11 cellular contexts compared by ENCODE assay signal in the genomic region with DNA sequence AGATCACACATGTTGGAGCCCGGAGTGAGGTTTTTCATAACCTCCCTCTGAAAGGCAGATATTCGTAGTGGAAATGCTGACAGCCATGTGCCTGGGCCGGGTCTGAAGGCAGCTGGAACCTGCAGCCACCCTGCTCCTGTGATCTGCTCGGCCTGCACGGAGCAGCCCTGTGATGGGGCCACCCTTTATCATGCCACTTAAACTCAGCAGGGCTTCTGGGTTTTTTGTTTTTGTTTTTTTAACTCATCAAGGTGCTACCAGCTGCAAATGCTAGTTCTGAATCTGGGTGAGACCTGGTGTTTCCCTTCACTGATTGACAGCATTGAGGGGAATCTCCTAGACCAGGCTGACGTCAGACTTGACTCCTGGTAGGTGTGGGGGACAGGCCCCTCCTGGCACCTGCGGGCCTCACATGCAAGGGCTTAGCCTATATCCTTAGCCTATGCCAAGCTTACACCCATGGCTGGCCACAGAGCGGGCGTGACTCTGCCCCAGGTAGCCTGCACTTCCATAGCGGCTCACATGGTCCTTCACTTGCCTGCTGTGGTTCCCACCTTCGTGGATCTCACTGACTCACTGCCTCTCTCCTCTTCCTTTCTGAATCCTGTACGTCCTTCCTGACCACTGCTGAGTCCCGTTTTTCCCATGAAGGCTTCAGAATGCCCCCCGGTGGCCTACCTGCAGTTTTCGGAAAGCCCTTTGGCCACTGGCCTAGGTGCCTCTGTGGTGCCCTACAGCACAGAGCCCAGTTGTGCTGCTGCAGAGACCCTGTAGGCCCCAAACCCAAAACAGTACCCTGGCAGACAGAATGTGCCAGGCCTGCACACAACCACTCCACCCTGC.
DNase-seq lines count a peak whose midpoint lies in the region; ATAC-seq and TF ChIP-seq lines count a peak whose summit lies in the region.
"Had no signal": no experiment of that assay in that cellular context is flagged by ENCODE, and none has a peak within 500 bp of the region (broad histone marks: within the 10 kb centered on the region; RNA-seq: fewer than 3 reads in every experiment).

No MANE protein-coding gene starts in this region.

- no TSS peak for BruUV-seq in HCT116 (replicated peaks; lab: Mats Ljungman, UMichigan)

- peak; percentile 22 to 34 (median 27); a peak in 4 of 6 replicates for TF ChIP-seq CTCF in HCT116 (IDR thresholded peaks at IDR 0.05 in 2 of 3, conservative IDR thresholded peaks at IDR 0.05 in 1 of 3; ENCODE audit: borderline replicate concordance in 1 of 3, insufficient read depth in 1 of 3, low read depth in 2 of 3, low read length in 2 of 3)
- peak; percentile 60 for TF ChIP-seq CTCF in VCaP (conservative IDR thresholded peaks at IDR 0.05)
- no peak for TF ChIP-seq CTCF in neural crest cell (conservative IDR thresholded peaks at IDR 0.05)

- H3K9me3 Mint-ChIP-seq in neural crest cell, result no peaks in the 10 kb centered on the region
- H3K9me3 Mint-ChIP-seq: nephron had no signal

- H3K79me2 ChIP-seq in HCT116 (ENCODE audit: insufficient read depth, low read length), result no peaks in the 10 kb centered on the region

- DNase-seq in NCI-H82 (lab: John Stamatoyannopoulos, UW), result peak; percentile 8
- no peak for DNase-seq in NCI-H82 treated with DMSO at 0.1 percent for 48 hours (lab: John Stamatoyannopoulos, UW; ENCODE audit: unreplicated experiment)
- no peak for DNase-seq in HCT116 (ENCODE audit: low read depth, low spot score)
- DNase-seq in neural crest cell (ENCODE audit: low read depth, low spot score), result no peak
- DNase-seq in GOT3 (lab: John Stamatoyannopoulos, UW), result no peak
- DNase-seq in stimulated activated naive CD4-positive, alpha-beta T cell treated with Interleukin-2 at 50 U/mL for 16 hours (lab: John Stamatoyannopoulos, UW), result no peak
- DNase-seq in caudate nucleus (lab: John Stamatoyannopoulos, UW), result no peak
- DNase-seq: activated CD8-positive, alpha-beta memory T cell treated with anti-CD3 and anti-CD28 coated beads for 24 hours; esophagus squamous epithelium had no signal

- intact Hi-C loops in HCT116 (cut with micrococcal nuclease), result loop anchor here (2.0 kb wide), 1 partner anchor 268 kb away; the partner anchor contains the start of gene SH3RF3

- peak overlapping the region; percentile 67 for H3K27ac Mint-ChIP-seq in neural crest cell (ENCODE audit: unreplicated experiment)
- H3K27ac Mint-ChIP-seq: nephron had no signal

- H3K9ac ChIP-seq in HCT116 (ENCODE audit: low read length), result no peak overlapping the region

- H3K36me3 Mint-ChIP-seq in neural crest cell (ENCODE audit: low read depth), result no peaks in the 10 kb centered on the region

- CTCF ChIA-PET in HCT116 (lab: Charles Lee), result no interaction called here

- H3K9me2 ChIP-seq in HCT116 (ENCODE audit: insufficient read depth), result no peaks in the 10 kb centered on the region

- TF ChIP-seq POLR2A in HCT116 (IDR thresholded peaks at IDR 0.05; ENCODE audit: borderline replicate concordance, extremely low read depth, insufficient read depth, insufficient read length), result no peak

- no peaks in the 10 kb centered on the region; the same call in none of the 2 replicates for H3K27me3 ChIP-seq in HCT116 (ENCODE audit: insufficient read depth, low read length)
- H3K27me3 ChIP-seq: esophagus squamous epithelium had no signal

- RAD21 ChIA-PET in HCT116 (lab: Charles Lee; ENCODE audit: low non-redundant PET in 1 of 2, low total read pairs in 2 of 2, uncharacterized antibody in 2 of 2, unreplicated experiment in 2 of 2), result no interaction called here

- H3K4me3 ChIP-seq in HCT116 (replicated peaks in 1 of 2; ENCODE audit: low read depth in 1 of 2, low read length in 2 of 2), result no peak overlapping the region
- H3K4me3 ChIP-seq: esophagus squamous epithelium had no signal

- no peak overlapping the region for H3K4me2 ChIP-seq in HCT116 (ENCODE audit: low read length)

- POLR2A ChIA-PET in HCT116 (lab: Charles Lee), result no interaction called here

- peak; percentile 77 for ATAC-seq in HCT116

- no peaks in the 10 kb centered on the region for H3K36me3 ChIP-seq in HCT116 (ENCODE audit: control insufficient read depth in 1 of 2, insufficient read depth in 2 of 2, low read length in 2 of 2)
- H3K36me3 ChIP-seq: esophagus squamous epithelium had no signal

- peaks cover 18% of the 10 kb centered on the region for H3K4me1 Mint-ChIP-seq in neural crest cell

- no peaks in the 10 kb centered on the region for H4K20me1 ChIP-seq in HCT116 (ENCODE audit: insufficient read depth)

- H3K4me1 ChIP-seq in HCT116 (ENCODE audit: control insufficient read depth in 1 of 2, insufficient read depth in 2 of 2, low read length in 2 of 2), result no peaks in the 10 kb centered on the region

- no peak overlapping the region for H2AFZ ChIP-seq in HCT116 (ENCODE audit: low read depth, low read length, poor library complexity, severe bottlenecking)

- H3K27ac ChIP-seq in HCT116 (ENCODE audit: low read depth, low read length), result no peak overlapping the region
- H3K27ac ChIP-seq in VCaP, result no peak overlapping the region
- H3K27ac ChIP-seq in caudate nucleus (ENCODE audit: low read depth, low read length), result no peak overlapping the region
- H3K27ac ChIP-seq: esophagus squamous epithelium had no signal

- no peaks in the 10 kb centered on the region for H3K9me3 ChIP-seq in HCT116 (ENCODE audit: control insufficient read depth in 1 of 2, insufficient read depth in 1 of 2, low read depth in 1 of 2, low read length in 2 of 2)
- H3K9me3 ChIP-seq: esophagus squamous epithelium had no signal

- TF ChIP-seq RAD21 in HCT116 (IDR thresholded peaks at IDR 0.05; ENCODE audit: low read depth), result peak; percentile 52

- peaks cover 42% of the 10 kb centered on the region for H3K27me3 Mint-ChIP-seq in neural crest cell (ENCODE audit: low read depth)

- H3K4me3 Mint-ChIP-seq in neural crest cell, result no peak overlapping the region
- H3K4me3 Mint-ChIP-seq: nephron had no signal

TF ChIP-seq in HCT116, 20 proteins besides CTCF, POLR2A, EP300 and RAD21:
- TF ChIP-seq EGR1 (IDR thresholded peaks at IDR 0.05; ENCODE audit: low read depth) (no peak), ZNF274 (IDR thresholded peaks at IDR 0.05; ENCODE audit: low read depth, low read length) (no peak), FOSL1 (IDR thresholded peaks at IDR 0.05; ENCODE audit: low read depth) (no peak), CEBPB (IDR thresholded peaks at IDR 0.05; ENCODE audit: low read depth) (no peak), POLR2AphosphoS5 (IDR thresholded peaks at IDR 0.05; ENCODE audit: low read depth, low read length) (no peak), SIN3A (IDR thresholded peaks at IDR 0.05; ENCODE audit: low read depth) (no peak), EZH2phosphoT487 (IDR thresholded peaks at IDR 0.05; ENCODE audit: borderline replicate concordance) (no peak), SP1 (IDR thresholded peaks at IDR 0.05; ENCODE audit: low read depth) (no peak), ELF1 (IDR thresholded peaks at IDR 0.05; ENCODE audit: borderline replicate concordance, low read depth) (no peak), ZFX (IDR thresholded peaks at IDR 0.05) (no peak), TCF7L2 (IDR thresholded peaks at IDR 0.05; ENCODE audit: borderline replicate concordance, extremely low read depth, insufficient read depth, insufficient read length) (no peak), YY1 (IDR thresholded peaks at IDR 0.05; ENCODE audit: extremely low read depth, insufficient replicate concordance, low read depth, low read length) (no peak), JUND (IDR thresholded peaks at IDR 0.05) (no peak)
- TF ChIP-seq, protein P1, sequence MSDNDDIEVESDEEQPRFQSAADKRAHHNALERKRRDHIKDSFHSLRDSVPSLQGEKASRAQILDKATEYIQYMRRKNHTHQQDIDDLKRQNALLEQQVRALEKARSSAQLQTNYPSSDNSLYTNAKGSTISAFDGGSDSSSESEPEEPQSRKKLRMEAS (IDR thresholded peaks at IDR 0.05), result no peak
- TF ChIP-seq, protein P2, sequence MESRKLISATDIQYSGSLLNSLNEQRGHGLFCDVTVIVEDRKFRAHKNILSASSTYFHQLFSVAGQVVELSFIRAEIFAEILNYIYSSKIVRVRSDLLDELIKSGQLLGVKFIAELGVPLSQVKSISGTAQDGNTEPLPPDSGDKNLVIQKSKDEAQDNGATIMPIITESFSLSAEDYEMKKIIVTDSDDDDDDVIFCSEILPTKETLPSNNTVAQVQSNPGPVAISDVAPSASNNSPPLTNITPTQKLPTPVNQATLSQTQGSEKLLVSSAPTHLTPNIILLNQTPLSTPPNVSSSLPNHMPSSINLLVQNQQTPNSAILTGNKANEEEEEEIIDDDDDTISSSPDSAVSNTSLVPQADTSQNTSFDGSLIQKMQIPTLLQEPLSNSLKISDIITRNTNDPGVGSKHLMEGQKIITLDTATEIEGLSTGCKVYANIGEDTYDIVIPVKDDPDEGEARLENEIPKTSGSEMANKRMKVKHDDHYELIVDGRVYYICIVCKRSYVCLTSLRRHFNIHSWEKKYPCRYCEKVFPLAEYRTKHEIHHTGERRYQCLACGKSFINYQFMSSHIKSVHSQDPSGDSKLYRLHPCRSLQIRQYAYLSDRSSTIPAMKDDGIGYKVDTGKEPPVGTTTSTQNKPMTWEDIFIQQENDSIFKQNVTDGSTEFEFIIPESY (IDR thresholded peaks at IDR 0.05; ENCODE audit: extremely low read depth, insufficient replicate concordance, low read length), result no peak
- TF ChIP-seq, protein P3, sequence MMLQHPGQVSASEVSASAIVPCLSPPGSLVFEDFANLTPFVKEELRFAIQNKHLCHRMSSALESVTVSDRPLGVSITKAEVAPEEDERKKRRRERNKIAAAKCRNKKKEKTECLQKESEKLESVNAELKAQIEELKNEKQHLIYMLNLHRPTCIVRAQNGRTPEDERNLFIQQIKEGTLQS (IDR thresholded peaks at IDR 0.05), result no peak
TF ChIP-seq in HCT116: peak in this region for 0.
